ENCODE assay signal across 2 cellular contexts in genomic region chr7:130346941-130347340, GRCh38.
TF ChIP-seq lines count a peak whose summit lies in the region.

No MANE protein-coding gene starts in this region.

TF ChIP-seq in K562, 482 proteins besides CTCF, POLR2A, EP300 and RAD21:
- TF ChIP-seq MLLT1 (IDR thresholded peaks at IDR 0.05) (no peak), LARP7 (IDR thresholded peaks at IDR 0.05) (no peak), EZH2 (IDR thresholded peaks at IDR 0.05; ENCODE audit: borderline replicate concordance, low read depth, low read length) (peak; percentile 61; the same call in 1 of the 2 replicates), SNAPC5 (CRISPR knock-in tag; IDR thresholded peaks at IDR 0.05) (no peak), FOXK2 (conservative IDR thresholded peaks at IDR 0.05 in 1 of 2, IDR thresholded peaks at IDR 0.05 in 1 of 2; ENCODE audit: low read depth in 2 of 2) (no peak), LCOR (CRISPR knock-in tag; IDR thresholded peaks at IDR 0.05) (no peak), SMARCA5 (IDR thresholded peaks at IDR 0.05) (no peak)
TF ChIP-seq in K562: peak in this region for 1.

TF ChIP-seq in neural cell, 6 proteins besides CTCF, POLR2A, EP300 and RAD21:
- TF ChIP-seq POLR2AphosphoS5 (IDR thresholded peaks at IDR 0.05) (no peak), EZH2 (IDR thresholded peaks at IDR 0.05; ENCODE audit: borderline replicate concordance, insufficient read depth, low read length, poor library complexity, severe bottlenecking) (no peak), SMC3 (conservative IDR thresholded peaks at IDR 0.05; ENCODE audit: poor library complexity) (no peak), REST (IDR thresholded peaks at IDR 0.05; ENCODE audit: borderline replicate concordance) (no peak), TAF1 (IDR thresholded peaks at IDR 0.05; ENCODE audit: low read depth) (no peak), MXI1 (conservative IDR thresholded peaks at IDR 0.05; ENCODE audit: poor library complexity, severe bottlenecking) (no peak)
